ENCODE assay signal across 1 cellular context in genomic region chr1:1203561-1204424, GRCh38.
TF ChIP-seq lines count a peak whose summit lies in the region.

No MANE protein-coding gene starts in this region.

TF ChIP-seq in K562, 482 proteins besides CTCF, POLR2A, EP300 and RAD21 (continued from another document):
- TF ChIP-seq, protein P1, sequence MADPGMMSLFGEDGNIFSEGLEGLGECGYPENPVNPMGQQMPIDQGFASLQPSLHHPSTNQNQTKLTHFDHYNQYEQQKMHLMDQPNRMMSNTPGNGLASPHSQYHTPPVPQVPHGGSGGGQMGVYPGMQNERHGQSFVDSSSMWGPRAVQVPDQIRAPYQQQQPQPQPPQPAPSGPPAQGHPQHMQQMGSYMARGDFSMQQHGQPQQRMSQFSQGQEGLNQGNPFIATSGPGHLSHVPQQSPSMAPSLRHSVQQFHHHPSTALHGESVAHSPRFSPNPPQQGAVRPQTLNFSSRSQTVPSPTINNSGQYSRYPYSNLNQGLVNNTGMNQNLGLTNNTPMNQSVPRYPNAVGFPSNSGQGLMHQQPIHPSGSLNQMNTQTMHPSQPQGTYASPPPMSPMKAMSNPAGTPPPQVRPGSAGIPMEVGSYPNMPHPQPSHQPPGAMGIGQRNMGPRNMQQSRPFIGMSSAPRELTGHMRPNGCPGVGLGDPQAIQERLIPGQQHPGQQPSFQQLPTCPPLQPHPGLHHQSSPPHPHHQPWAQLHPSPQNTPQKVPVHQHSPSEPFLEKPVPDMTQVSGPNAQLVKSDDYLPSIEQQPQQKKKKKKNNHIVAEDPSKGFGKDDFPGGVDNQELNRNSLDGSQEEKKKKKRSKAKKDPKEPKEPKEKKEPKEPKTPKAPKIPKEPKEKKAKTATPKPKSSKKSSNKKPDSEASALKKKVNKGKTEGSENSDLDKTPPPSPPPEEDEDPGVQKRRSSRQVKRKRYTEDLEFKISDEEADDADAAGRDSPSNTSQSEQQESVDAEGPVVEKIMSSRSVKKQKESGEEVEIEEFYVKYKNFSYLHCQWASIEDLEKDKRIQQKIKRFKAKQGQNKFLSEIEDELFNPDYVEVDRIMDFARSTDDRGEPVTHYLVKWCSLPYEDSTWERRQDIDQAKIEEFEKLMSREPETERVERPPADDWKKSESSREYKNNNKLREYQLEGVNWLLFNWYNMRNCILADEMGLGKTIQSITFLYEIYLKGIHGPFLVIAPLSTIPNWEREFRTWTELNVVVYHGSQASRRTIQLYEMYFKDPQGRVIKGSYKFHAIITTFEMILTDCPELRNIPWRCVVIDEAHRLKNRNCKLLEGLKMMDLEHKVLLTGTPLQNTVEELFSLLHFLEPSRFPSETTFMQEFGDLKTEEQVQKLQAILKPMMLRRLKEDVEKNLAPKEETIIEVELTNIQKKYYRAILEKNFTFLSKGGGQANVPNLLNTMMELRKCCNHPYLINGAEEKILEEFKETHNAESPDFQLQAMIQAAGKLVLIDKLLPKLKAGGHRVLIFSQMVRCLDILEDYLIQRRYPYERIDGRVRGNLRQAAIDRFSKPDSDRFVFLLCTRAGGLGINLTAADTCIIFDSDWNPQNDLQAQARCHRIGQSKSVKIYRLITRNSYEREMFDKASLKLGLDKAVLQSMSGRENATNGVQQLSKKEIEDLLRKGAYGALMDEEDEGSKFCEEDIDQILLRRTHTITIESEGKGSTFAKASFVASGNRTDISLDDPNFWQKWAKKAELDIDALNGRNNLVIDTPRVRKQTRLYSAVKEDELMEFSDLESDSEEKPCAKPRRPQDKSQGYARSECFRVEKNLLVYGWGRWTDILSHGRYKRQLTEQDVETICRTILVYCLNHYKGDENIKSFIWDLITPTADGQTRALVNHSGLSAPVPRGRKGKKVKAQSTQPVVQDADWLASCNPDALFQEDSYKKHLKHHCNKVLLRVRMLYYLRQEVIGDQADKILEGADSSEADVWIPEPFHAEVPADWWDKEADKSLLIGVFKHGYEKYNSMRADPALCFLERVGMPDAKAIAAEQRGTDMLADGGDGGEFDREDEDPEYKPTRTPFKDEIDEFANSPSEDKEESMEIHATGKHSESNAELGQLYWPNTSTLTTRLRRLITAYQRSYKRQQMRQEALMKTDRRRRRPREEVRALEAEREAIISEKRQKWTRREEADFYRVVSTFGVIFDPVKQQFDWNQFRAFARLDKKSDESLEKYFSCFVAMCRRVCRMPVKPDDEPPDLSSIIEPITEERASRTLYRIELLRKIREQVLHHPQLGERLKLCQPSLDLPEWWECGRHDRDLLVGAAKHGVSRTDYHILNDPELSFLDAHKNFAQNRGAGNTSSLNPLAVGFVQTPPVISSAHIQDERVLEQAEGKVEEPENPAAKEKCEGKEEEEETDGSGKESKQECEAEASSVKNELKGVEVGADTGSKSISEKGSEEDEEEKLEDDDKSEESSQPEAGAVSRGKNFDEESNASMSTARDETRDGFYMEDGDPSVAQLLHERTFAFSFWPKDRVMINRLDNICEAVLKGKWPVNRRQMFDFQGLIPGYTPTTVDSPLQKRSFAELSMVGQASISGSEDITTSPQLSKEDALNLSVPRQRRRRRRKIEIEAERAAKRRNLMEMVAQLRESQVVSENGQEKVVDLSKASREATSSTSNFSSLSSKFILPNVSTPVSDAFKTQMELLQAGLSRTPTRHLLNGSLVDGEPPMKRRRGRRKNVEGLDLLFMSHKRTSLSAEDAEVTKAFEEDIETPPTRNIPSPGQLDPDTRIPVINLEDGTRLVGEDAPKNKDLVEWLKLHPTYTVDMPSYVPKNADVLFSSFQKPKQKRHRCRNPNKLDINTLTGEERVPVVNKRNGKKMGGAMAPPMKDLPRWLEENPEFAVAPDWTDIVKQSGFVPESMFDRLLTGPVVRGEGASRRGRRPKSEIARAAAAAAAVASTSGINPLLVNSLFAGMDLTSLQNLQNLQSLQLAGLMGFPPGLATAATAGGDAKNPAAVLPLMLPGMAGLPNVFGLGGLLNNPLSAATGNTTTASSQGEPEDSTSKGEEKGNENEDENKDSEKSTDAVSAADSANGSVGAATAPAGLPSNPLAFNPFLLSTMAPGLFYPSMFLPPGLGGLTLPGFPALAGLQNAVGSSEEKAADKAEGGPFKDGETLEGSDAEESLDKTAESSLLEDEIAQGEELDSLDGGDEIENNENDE (IDR thresholded peaks at IDR 0.05; ENCODE audit: low read depth, low read length) = no peak
- TF ChIP-seq YY1 (IDR thresholded peaks at IDR 0.05; ENCODE audit: borderline replicate concordance in 1 of 3, control insufficient read depth in 1 of 3, extremely low read depth in 1 of 3, insufficient read depth in 3 of 3, insufficient read length in 1 of 3, insufficient replicate concordance in 2 of 3, low read depth in 1 of 3, low read length in 2 of 3) (peak in 1 of 3 experiments; percentile 7), FOXK1 (CRISPR knock-in tag; IDR thresholded peaks at IDR 0.05; ENCODE audit: borderline replicate concordance) (no peak), ELF1 (tag; IDR thresholded peaks at IDR 0.05) (no peak), UBTF (IDR thresholded peaks at IDR 0.05; ENCODE audit: borderline replicate concordance in 1 of 2, low read depth in 2 of 2, low read length in 2 of 2) (peak; percentile 83 to 86; a peak in 3 of 4 replicates), GATAD2A (IDR thresholded peaks at IDR 0.05) (no peak)
- TF ChIP-seq, protein P2, sequence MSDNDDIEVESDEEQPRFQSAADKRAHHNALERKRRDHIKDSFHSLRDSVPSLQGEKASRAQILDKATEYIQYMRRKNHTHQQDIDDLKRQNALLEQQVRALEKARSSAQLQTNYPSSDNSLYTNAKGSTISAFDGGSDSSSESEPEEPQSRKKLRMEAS (CRISPR knock-in tag; IDR thresholded peaks at IDR 0.05) = peak; percentile 28; the same call in 1 of the 2 replicates
